Comparison of ENCODE assay signal across 8 cellular contexts in the genomic region with DNA sequence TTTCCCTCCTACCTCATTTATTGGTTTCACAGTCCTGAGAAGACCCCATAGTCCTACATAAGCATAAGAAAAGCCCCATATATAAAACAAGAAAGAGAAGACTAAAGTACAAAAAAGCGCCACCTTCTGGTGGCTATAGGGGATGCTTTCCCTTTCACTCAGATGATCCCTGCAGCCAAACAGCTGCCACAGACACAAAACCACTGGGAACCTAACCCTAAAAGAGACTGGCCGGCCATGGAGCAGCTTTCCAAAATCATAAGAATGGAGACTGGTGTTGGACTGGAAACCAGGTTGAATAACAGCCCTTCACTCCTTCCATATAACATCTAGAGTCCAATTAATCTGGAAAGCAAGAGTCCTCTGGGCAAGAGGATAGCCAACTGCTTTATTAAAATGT. TPM values are rescaled to one million over a fixed set of nuclear protein-coding genes. Genes with fewer than 3 reads are reported as not detected.
DNase-seq lines count a peak whose midpoint lies in the region; ATAC-seq and TF ChIP-seq lines count a peak whose summit lies in the region.

No MANE protein-coding gene starts in this region.

- H3K27ac Mint-ChIP-seq in activated CD8-positive, alpha-beta T cell treated with anti-CD3 and anti-CD28 coated beads, Interleukin-2, amount 10 ng/mL, durations not matched to agents 7 days and 5 days: peak overlapping the region; percentile 9

- POLR2A ChIA-PET in activated CD8-positive, alpha-beta T cell treated with anti-CD3 and anti-CD28 coated beads, Interleukin-2, amount 10 ng/mL, durations not matched to agents 7 days and 5 days (lab: Charles Lee): interaction anchor here (0.6 to 2.7 kb wide), 2 partner anchors 10 to 11 kb away, joined by 3 to 8 read pairs; a partner anchor contains a TSS

- H3K9me3 Mint-ChIP-seq in activated CD8-positive, alpha-beta T cell treated with anti-CD3 and anti-CD28 coated beads, Interleukin-2, amount 10 ng/mL, durations not matched to agents 7 days and 5 days (ENCODE audit: insufficient read depth): no peaks in the 10 kb centered on the region

- peak; percentile 73 for ATAC-seq in activated CD8-positive, alpha-beta T cell treated with anti-CD3 and anti-CD28 coated beads, Interleukin-2, amount 10 ng/mL, durations not matched to agents 7 days and 5 days
- ATAC-seq in GM18868 (IDR thresholded peaks at IDR 0.05; ENCODE audit: unreplicated experiment): no peak

- TF ChIP-seq CTCF in LNCAP (IDR thresholded peaks at IDR 0.05) (peak; percentile 68), fibroblast of the aortic adventitia (IDR thresholded peaks at IDR 0.05; ENCODE audit: insufficient read depth, low read length) (peak; percentile 70)

- DNase-seq in NCI-H1105 treated with DMSO at 0.1 percent for 48 hours (lab: John Stamatoyannopoulos, UW) (peak; percentile 10), NCI-H1105 (lab: John Stamatoyannopoulos, UW) (no peak), fibroblast of the aortic adventitia (ENCODE audit: low read depth) (peak; percentile 51), pons (ENCODE audit: low spot score) (peak; percentile 61), T1000 (lab: John Stamatoyannopoulos, UW) (no peak)
- peak; percentile 56 for DNase-seq in activated CD8-positive, alpha-beta T cell treated with anti-CD3 and anti-CD28 coated beads, Interleukin-2, amount 10 ng/mL, durations not matched to agents 7 days and 5 days

- CTCF ChIA-PET in activated CD8-positive, alpha-beta T cell treated with anti-CD3 and anti-CD28 coated beads, Interleukin-2, amount 10 ng/mL, durations not matched to agents 7 days and 5 days (lab: Charles Lee): interaction anchor here (0.7 to 10.4 kb wide), 20 partner anchors 8 to 335 kb away, joined by 3 to 128 read pairs (median 4); a partner anchor contains a TSS

- peaks cover 57% of the 10 kb centered on the region for H3K36me3 Mint-ChIP-seq in activated CD8-positive, alpha-beta T cell treated with anti-CD3 and anti-CD28 coated beads, Interleukin-2, amount 10 ng/mL, durations not matched to agents 7 days and 5 days (ENCODE audit: low read depth)

- no peak overlapping the region for H3K4me3 ChIP-seq in fibroblast of the aortic adventitia (ENCODE audit: low read depth, low read length)

- no peak overlapping the region for H3K4me3 Mint-ChIP-seq in activated CD8-positive, alpha-beta T cell treated with anti-CD3 and anti-CD28 coated beads, Interleukin-2, amount 10 ng/mL, durations not matched to agents 7 days and 5 days

- peaks cover 27% of the 10 kb centered on the region for H3K4me1 Mint-ChIP-seq in activated CD8-positive, alpha-beta T cell treated with anti-CD3 and anti-CD28 coated beads, Interleukin-2, amount 10 ng/mL, durations not matched to agents 7 days and 5 days (ENCODE audit: low read depth)

- H3K27me3 Mint-ChIP-seq in activated CD8-positive, alpha-beta T cell treated with anti-CD3 and anti-CD28 coated beads, Interleukin-2, amount 10 ng/mL, durations not matched to agents 7 days and 5 days (ENCODE audit: low read depth): no peaks in the 10 kb centered on the region

RNA-seq across cellular contexts. Expression of a gene that starts 11.4 kb away (rescaled TPM):
- total RNA-seq in activated CD8-positive, alpha-beta T cell treated with anti-CD3 and anti-CD28 coated beads, Interleukin-2, amount 10 ng/mL, durations not matched to agents 7 days and 5 days: 10 to 100 TPM; 56.5 to 63.1 TPM
- 148 and 256 TPM in 2 replicates for total RNA-seq in fibroblast of the aortic adventitia (ENCODE audit: low replicate concordance)

RNA-seq across cellular contexts. Expression of a gene that starts 43.5 kb away (rescaled TPM):
- 1 to 10 TPM; 1.2 TPM for total RNA-seq in activated CD8-positive, alpha-beta T cell treated with anti-CD3 and anti-CD28 coated beads, Interleukin-2, amount 10 ng/mL, durations not matched to agents 7 days and 5 days
- total RNA-seq in fibroblast of the aortic adventitia (ENCODE audit: low replicate concordance): 13.3 and 16.8 TPM in 2 replicates

Comparison
In these comparisons a context has a peak if more than half of its experiments do, and no peak if none do; other contexts are left out.
1. DNase-seq: peak in NCI-H1105 treated with DMSO at 0.1 percent for 48 hours (single experiment), activated CD8-positive, alpha-beta T cell treated with anti-CD3 and anti-CD28 coated beads, Interleukin-2, amount 10 ng/mL, durations not matched to agents 7 days and 5 days (single experiment), fibroblast of the aortic adventitia (single experiment) and pons (single experiment); none in NCI-H1105 (single experiment) and T1000 (single experiment).